In genomic region chr3:52153389-52154096, GRCh38 we compare ENCODE assay signal across 7 cellular contexts. TPM values are rescaled to one million over a fixed set of nuclear protein-coding genes. Genes with fewer than 3 reads are reported as not detected.
DNase-seq lines count a peak whose midpoint lies in the region; ATAC-seq and TF ChIP-seq lines count a peak whose summit lies in the region.

No MANE protein-coding gene starts in this region.

- H3K27ac ChIP-seq in right atrium auricular region = peak overlapping the region; percentile 83 to 87

- H3K9me3 Mint-ChIP-seq in activated T-cell treated with anti-CD3 and anti-CD28 coated beads, Interleukin-2, amount 50 U/mL, for 4 hours = no peaks in the 10 kb centered on the region

- H3K4me1 ChIP-seq in right atrium auricular region (peaks cover 0 to 16% of the 10 kb centered on the region in 2 donors), skeletal muscle satellite cell (ENCODE audit: control insufficient read depth, insufficient read depth, low read length) (peaks cover 10% of the 10 kb centered on the region)

- H3K27me3 ChIP-seq in H7 (ENCODE audit: control insufficient read depth, insufficient read depth, low read length) (no peaks in the 10 kb centered on the region), right atrium auricular region (no peaks in the 10 kb centered on the region), skeletal muscle satellite cell (ENCODE audit: control insufficient read depth, insufficient read depth, low read length) (no peaks in the 10 kb centered on the region)

- H3K9me3 ChIP-seq in right atrium auricular region (no peaks in the 10 kb centered on the region), skeletal muscle satellite cell (replicated peaks; ENCODE audit: low read length) (no peaks in the 10 kb centered on the region)

- H3K4me1 Mint-ChIP-seq in activated T-cell treated with anti-CD3 and anti-CD28 coated beads, Interleukin-2, amount 50 U/mL, for 4 hours (ENCODE audit: low read depth) = peaks cover 6% of the 10 kb centered on the region

- H3K36me3 Mint-ChIP-seq in activated T-cell treated with anti-CD3 and anti-CD28 coated beads, Interleukin-2, amount 50 U/mL, for 4 hours (ENCODE audit: insufficient read depth) = no peaks in the 10 kb centered on the region

- peak in 1 of 2 donors; percentile 2 for ATAC-seq in activated T-cell treated with anti-CD3 and anti-CD28 coated beads, Interleukin-2, amount 50 U/mL, for 4 hours

- H3K9ac ChIP-seq in skeletal muscle satellite cell (ENCODE audit: low read depth, low read length) = peak overlapping the region; percentile 80

- peak; percentile 81 for DNase-seq in ELR (ENCODE audit: low read depth)
- DNase-seq in H7 = peak; percentile 77
- DNase-seq in NCI-H187 (lab: John Stamatoyannopoulos, UW) = peak; percentile 5 to 21
- DNase-seq in activated T-cell treated with anti-CD3 and anti-CD28 coated beads, Interleukin-2, amount 50 U/mL, for 4 hours = no peak
- no peak for DNase-seq in right atrium auricular region (ENCODE audit: low spot score)
- DNase-seq in SIG-M5 treated with dmso at 0.1 percent for 504 hours (lab: John Stamatoyannopoulos, UW; ENCODE audit: unreplicated experiment) = no peak

- TF ChIP-seq CTCF in right atrium auricular region (IDR thresholded peaks at IDR 0.05) = no peak

- H3K4me2 ChIP-seq in skeletal muscle satellite cell (ENCODE audit: low read length) = peak overlapping the region; percentile 95

- H3K4me3 Mint-ChIP-seq in activated T-cell treated with anti-CD3 and anti-CD28 coated beads, Interleukin-2, amount 50 U/mL, for 4 hours = peak overlapping the region; percentile 90

- no peaks in the 10 kb centered on the region for H3K27me3 Mint-ChIP-seq in activated T-cell treated with anti-CD3 and anti-CD28 coated beads, Interleukin-2, amount 50 U/mL, for 4 hours (ENCODE audit: low read depth)

- H3K4me3 ChIP-seq in H7 (ENCODE audit: insufficient read depth, low read depth, low read length) = peak overlapping the region; percentile 92
- peak overlapping the region; percentile 38 to 70 for H3K4me3 ChIP-seq in right atrium auricular region
- H3K4me3 ChIP-seq in skeletal muscle satellite cell (ENCODE audit: low read length) = peak overlapping the region; percentile 81

- peaks cover 19% of the 10 kb centered on the region for H3K36me3 ChIP-seq in H7 (replicated peaks; ENCODE audit: control insufficient read depth, insufficient read depth, low read length)
- no peaks in the 10 kb centered on the region for H3K36me3 ChIP-seq in right atrium auricular region
- no peaks in the 10 kb centered on the region for H3K36me3 ChIP-seq in skeletal muscle satellite cell (ENCODE audit: insufficient read depth, low read length)

RNA-seq across cellular contexts. Expression of gene POC1A, which starts 0.7 kb away (rescaled TPM):
- 25.1 and 26.4 TPM in 2 replicates for total RNA-seq in H7 (2014; rRNA removed; shearing (Covaris generic))
- 10 to 100 TPM in 2 of 3 donors, 1 to 10 TPM in 1; 9.7 to 14.3 (median 11.7) TPM for total RNA-seq in activated T-cell treated with anti-CD3 and anti-CD28 coated beads, Interleukin-2, amount 50 U/mL, for 4 hours
- under 1 TPM; 0.47 to 0.78 TPM for total RNA-seq in right atrium auricular region
- 6.6 TPM in 2 replicates for total RNA-seq in skeletal muscle satellite cell (2012; rRNA removed)

RNA-seq across cellular contexts. Expression of gene ALAS1, which starts 44.4 kb away (rescaled TPM):
- 63.8 and 86.9 TPM in 2 replicates for total RNA-seq in H7 (2014; rRNA removed; shearing (Covaris generic))
- total RNA-seq in activated T-cell treated with anti-CD3 and anti-CD28 coated beads, Interleukin-2, amount 50 U/mL, for 4 hours = 10 to 100 TPM; 61.8 to 70.9 (median 66.2) TPM
- total RNA-seq in right atrium auricular region = 100 to 1,000 TPM in 1 of 2 donors, 10 to 100 TPM in 1; 69.7 to 103 TPM
- total RNA-seq in skeletal muscle satellite cell (2012; rRNA removed) = 59.8 and 60.3 TPM in 2 replicates

Comparison
In these comparisons a context has a peak if more than half of its experiments do, and no peak if none do; other contexts are left out.
1. DNase-seq: peak in ELR (single experiment), H7 (single experiment) and NCI-H187 (2 of 2); none in activated T-cell treated with anti-CD3 and anti-CD28 coated beads, Interleukin-2, amount 50 U/mL, for 4 hours (single experiment), right atrium auricular region (single experiment) and SIG-M5 treated with dmso at 0.1 percent for 504 hours (single experiment).
2. RNA of gene POC1A, which starts 0.7 kb away (total RNA-seq): 25.1 to 26.4 TPM in H7 and 9.7 to 14.3 TPM in activated T-cell treated with anti-CD3 and anti-CD28 coated beads, Interleukin-2, amount 50 U/mL, for 4 hours; 0.47 to 0.78 TPM in right atrium auricular region; every median in the first group is over 4 times any median in the second.
3. Peak in every context shown above with its lines, with median percentiles within 50 percentile points of each other: H3K4me3 ChIP-seq.